In the genomic region with DNA sequence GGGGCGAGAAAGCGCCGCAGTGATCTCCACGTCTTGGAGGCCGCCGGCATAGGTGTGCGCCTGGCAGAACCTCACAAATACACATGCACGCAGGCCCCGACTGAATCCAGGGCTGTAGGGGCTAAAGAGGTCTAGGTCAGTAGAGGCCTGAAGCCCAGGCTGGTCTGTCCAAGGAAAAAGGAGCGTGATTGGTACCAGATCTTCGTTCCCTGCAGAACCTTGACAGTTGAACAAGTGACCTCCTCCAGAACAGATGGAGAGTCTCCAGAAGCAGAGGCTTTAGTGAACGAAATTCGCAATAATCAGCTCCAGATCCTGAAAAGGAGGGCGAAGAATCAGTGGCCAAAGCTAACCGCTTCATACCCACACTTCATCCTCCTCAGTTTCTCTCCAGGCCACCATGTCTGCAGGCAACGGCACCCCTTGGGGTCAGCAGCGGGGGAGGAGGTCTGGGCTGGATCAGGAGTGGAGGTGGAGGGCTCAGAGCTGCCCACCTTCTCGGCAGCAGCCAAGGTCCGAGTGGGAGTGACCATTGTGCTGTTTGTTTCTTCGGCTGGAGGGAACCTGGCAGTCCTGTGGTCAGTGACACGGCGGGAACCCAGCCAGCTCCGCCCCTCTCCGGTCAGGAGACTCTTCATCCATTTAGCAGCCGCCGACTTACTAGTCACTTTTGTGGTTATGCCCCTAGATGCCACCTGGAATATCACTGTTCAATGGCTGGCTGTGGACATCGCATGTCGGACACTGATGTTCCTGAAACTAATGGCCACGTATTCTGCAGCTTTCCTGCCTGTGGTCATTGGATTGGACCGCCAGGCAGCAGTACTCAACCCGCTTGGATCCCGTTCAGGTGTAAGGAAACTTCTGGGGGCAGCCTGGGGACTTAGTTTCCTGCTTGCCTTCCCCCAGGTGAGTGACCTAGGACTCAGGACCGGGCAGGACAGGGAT, we compare ENCODE assay signal across 8 cellular contexts. TPM values are rescaled to one million over a fixed set of nuclear protein-coding genes. Genes with fewer than 3 reads are reported as not detected.
DNase-seq lines count a peak whose midpoint lies in the region; ATAC-seq, FAIRE-seq and TF ChIP-seq lines count a peak whose summit lies in the region.

No MANE protein-coding gene starts in this region.

- intact Hi-C loops in PC-3 (cut with micrococcal nuclease): loop anchor here (1.0 to 5.0 kb wide), 4 partner anchors 8 to 60 kb away; partner anchors contain the start of genes LIX1L, PIAS3 and RBM8A

- POLR2A ChIA-PET in PC-3 (lab: Charles Lee; ENCODE audit: unreplicated experiment): interaction anchor here (0.5 to 1.0 kb wide), 6 partner anchors 27 to 90 kb away, joined by 3 to 7 read pairs (median 4); partner anchors contain the start of gene NUDT17

- peak overlapping the region; percentile 99 for H3K4me2 ChIP-seq in PC-3 (ENCODE audit: low read length)

- peak overlapping the region; percentile 77 for H2AFZ ChIP-seq in PC-3 (ENCODE audit: low read length)

- DNase-seq in AG20443 (ENCODE audit: low spot score): peak; percentile 89
- DNase-seq in GM13976 (ENCODE audit: low spot score): peak; percentile 52
- DNase-seq in PC-3: peak; percentile 82
- peak; percentile 27 for DNase-seq in bronchial epithelial cell (ENCODE audit: low read depth)
- peak; percentile 57 for DNase-seq in iris pigment epithelial cell (ENCODE audit: low read depth)
- DNase-seq in small intestine: peak; percentile 45
- DNase-seq in GDM1 (lab: John Stamatoyannopoulos, UW): no peak

- 5 to 10% (median 6%) methylated on average over 33 of the region's 33 CpGs for WGBS in small intestine, 3 donors

- TSS peak; percentile 73 for BruUV-seq in PC-3 (replicated peaks; lab: Mats Ljungman, UMichigan)

- no peak for FAIRE-seq in bronchial epithelial cell (lab: Jason Lieb, UNC)
- FAIRE-seq in small intestine (lab: Jason Lieb, UNC): no peak

- H3K27me3 ChIP-seq in PC-3 (ENCODE audit: low read length) (no peaks in the 10 kb centered on the region), bronchial epithelial cell (ENCODE audit: control insufficient read depth, insufficient read depth, low read length) (no peaks in the 10 kb centered on the region), small intestine (ENCODE audit: control insufficient read depth in 2 of 2, insufficient read depth in 2 of 2, low read length in 2 of 2) (no peaks in the 10 kb centered on the region)

- H3K79me2 ChIP-seq in PC-3 (ENCODE audit: low read length): peaks cover 15% of the 10 kb centered on the region

- peak overlapping the region; percentile 81 for H3K4me3 ChIP-seq in PC-3 (ENCODE audit: low read length)
- H3K4me3 ChIP-seq in bronchial epithelial cell (ENCODE audit: low read depth, low read length): peak overlapping the region; percentile 96
- H3K4me3 ChIP-seq in small intestine (ENCODE audit: low read depth in 1 of 2, low read length in 2 of 2): peak overlapping the region; percentile 58 to 59

- H3K9me3 ChIP-seq in PC-3 (ENCODE audit: low read length) (no peaks in the 10 kb centered on the region), small intestine (ENCODE audit: control insufficient read depth, low read depth) (no peaks in the 10 kb centered on the region)

- TF ChIP-seq CTCF in GM13976 (IDR thresholded peaks at IDR 0.05; ENCODE audit: borderline replicate concordance, control extremely low read depth, extremely low read depth, insufficient read depth, missing control alignments) (no peak), PC-3 (conservative IDR thresholded peaks at IDR 0.05; ENCODE audit: low read depth, low read length) (no peak), bronchial epithelial cell (IDR thresholded peaks at IDR 0.05; ENCODE audit: insufficient read depth, low read length, severe bottlenecking) (no peak)

- peak overlapping the region; percentile 81 for H3K9ac ChIP-seq in PC-3 (ENCODE audit: low read length)

- H3K36me3 ChIP-seq in PC-3 (ENCODE audit: low read depth, low read length) (peaks cover 8% of the 10 kb centered on the region), bronchial epithelial cell (ENCODE audit: control insufficient read depth, insufficient read depth, low read length) (peaks cover 5% of the 10 kb centered on the region), small intestine (ENCODE audit: control insufficient read depth in 2 of 2, insufficient read depth in 2 of 2, low read length in 2 of 2) (no peaks in the 10 kb centered on the region)

- peaks cover 18% of the 10 kb centered on the region for H3F3A ChIP-seq in PC-3 (ENCODE audit: low read length, unreplicated experiment)

- CTCF ChIA-PET in PC-3 (lab: Charles Lee): interaction anchor here (0.6 to 1.4 kb wide), 2 partner anchors 27 to 43 kb away, joined by 3 to 6 read pairs; no protein-coding TSS in a partner anchor

- H3K4me1 ChIP-seq in PC-3 (ENCODE audit: insufficient read depth, low read length) (peaks cover 24% of the 10 kb centered on the region), small intestine (ENCODE audit: control insufficient read depth in 2 of 2, insufficient read depth in 1 of 2, low read depth in 1 of 2, low read length in 1 of 2) (peaks cover 0 to 4% of the 10 kb centered on the region in 2 donors)

- no peaks in the 10 kb centered on the region for H3K9me2 ChIP-seq in PC-3 (replicated peaks; ENCODE audit: low read length)

- H3K27ac ChIP-seq in PC-3 (ENCODE audit: low read length): peak overlapping the region; percentile 72
- peak overlapping the region; percentile 13 to 95 for H3K27ac ChIP-seq in small intestine (ENCODE audit: low read depth in 1 of 2, low read length in 1 of 2)

- ATAC-seq in HG03103 (IDR thresholded peaks at IDR 0.05; ENCODE audit: low read depth, unreplicated experiment) (peak; percentile 17), PC-3 (peak; percentile 82)

- H4K20me1 ChIP-seq in PC-3 (ENCODE audit: low read length): no peaks in the 10 kb centered on the region

- in situ Hi-C loops in GM13976 (cut with MboI; ENCODE audit: low sequenced_read_pairs, unreplicated experiment): no loop called here

RNA-seq across cellular contexts. Expression of gene PEX11B, which starts 0.7 kb away (rescaled TPM):
- total RNA-seq in PC-3 (2014; rRNA removed): 27.4 and 31.3 TPM in 2 replicates
- 22.6 and 26.4 TPM in 2 replicates for total RNA-seq in bronchial epithelial cell
- 10 to 100 TPM; 30.6 to 41.2 (median 32.7) TPM for polyA plus RNA-seq in small intestine

RNA-seq across cellular contexts. Expression of gene RBM8A, which starts 8.0 kb away (rescaled TPM):
- total RNA-seq in PC-3 (2014; rRNA removed) (459 and 482 TPM in 2 replicates), bronchial epithelial cell (221 and 230 TPM in 2 replicates)
- polyA plus RNA-seq in small intestine: 100 to 1,000 TPM in 1 of 3 donors, 10 to 100 TPM in 2; 62.2 to 151 (median 95.9) TPM

RNA-seq across cellular contexts. Expression of gene ITGA10, which starts 9.4 kb away (rescaled TPM):
- 0.81 and 1.9 TPM in 2 replicates for total RNA-seq in PC-3 (2014; rRNA removed)
- 0.26 and 0.77 TPM in 2 replicates for total RNA-seq in bronchial epithelial cell
- polyA plus RNA-seq in small intestine: 1 to 10 TPM in 1 of 3 donors, under 1 TPM in 2; 0.54 to 1.9 (median 0.67) TPM

RNA-seq across cellular contexts. Expression of gene ANKRD35, which starts 33.6 kb away (rescaled TPM):
- 0.07 and 0.40 TPM in 2 replicates for total RNA-seq in PC-3 (2014; rRNA removed)
- 1.3 and 3.7 TPM in 2 replicates for total RNA-seq in bronchial epithelial cell
- 1 to 10 TPM in 2 of 3 donors, not detected in 1; 1.1 to 1.8 TPM for polyA plus RNA-seq in small intestine

RNA-seq across cellular contexts. Expression of gene LIX1L, which starts 38.6 kb away (rescaled TPM):
- total RNA-seq in PC-3 (2014; rRNA removed) (12.5 and 13.6 TPM in 2 replicates), bronchial epithelial cell (1.8 and 3.4 TPM in 2 replicates)
- 1 to 10 TPM in 2 of 3 donors, under 1 TPM in 1; 0.67 to 7.1 (median 3.2) TPM for polyA plus RNA-seq in small intestine
